In the genomic region with DNA sequence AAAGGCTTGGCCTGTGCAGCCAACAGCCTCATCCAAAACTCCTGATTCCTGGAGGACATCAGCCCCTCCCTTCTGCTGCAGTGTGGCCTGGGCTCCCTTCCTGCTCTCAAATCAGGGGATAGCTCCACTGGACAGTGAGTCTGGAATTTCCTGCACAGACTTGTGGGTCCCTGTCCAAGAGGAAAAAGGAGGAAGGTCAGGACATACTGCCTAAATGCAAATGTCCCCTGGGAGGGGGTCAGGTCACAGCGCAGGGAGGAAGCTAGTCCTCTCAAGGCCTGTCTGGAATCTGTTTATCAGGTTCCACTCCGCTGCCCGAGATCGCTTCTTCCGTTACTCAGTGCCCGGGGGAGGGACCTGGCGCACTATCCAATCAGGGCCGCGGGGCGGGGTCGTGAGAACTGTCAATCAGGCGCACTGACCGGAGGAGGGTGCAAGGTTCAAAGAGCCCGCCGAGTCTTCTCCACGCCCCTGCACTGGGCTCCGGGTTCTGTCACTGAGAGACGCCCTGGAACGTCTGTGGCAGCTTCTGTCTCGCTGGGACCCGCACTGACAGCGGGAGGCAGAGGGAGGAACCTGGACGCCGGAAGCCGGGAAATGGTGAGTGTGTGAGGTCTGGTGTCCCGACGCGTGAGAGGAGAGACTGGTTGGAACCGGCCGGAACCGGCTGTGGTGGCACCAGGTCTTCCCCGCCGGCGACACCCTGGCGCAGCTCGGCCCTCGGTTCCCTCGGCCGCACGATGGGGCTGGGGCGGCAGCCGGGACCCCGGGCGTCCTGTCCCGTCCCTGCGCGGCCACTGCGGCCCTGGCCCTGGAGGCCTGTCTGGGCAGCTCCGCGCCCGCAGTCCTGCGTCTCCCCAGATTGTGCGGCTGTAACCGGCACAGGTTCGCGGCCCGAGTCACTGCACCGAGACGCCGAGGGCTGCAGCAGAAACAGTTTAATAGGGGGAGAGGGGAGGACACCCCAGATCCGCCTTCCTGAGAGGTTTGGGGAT, we compare ENCODE assay signal across 1 cellular context.
A peak's percentile ranks its signal among the peaks of the same experiment; 100 is the strongest.
TF ChIP-seq lines count a peak whose summit lies in the region.

A gene (plus strand): TSS at position 404 of the 995 bp plus-strand sequence. CDS start 194 bp downstream, at position 598.

TF ChIP-seq in HepG2, 621 proteins besides CTCF, POLR2A, EP300 and RAD21 (continued from another document and continues in another):
- TF ChIP-seq, protein P1, sequence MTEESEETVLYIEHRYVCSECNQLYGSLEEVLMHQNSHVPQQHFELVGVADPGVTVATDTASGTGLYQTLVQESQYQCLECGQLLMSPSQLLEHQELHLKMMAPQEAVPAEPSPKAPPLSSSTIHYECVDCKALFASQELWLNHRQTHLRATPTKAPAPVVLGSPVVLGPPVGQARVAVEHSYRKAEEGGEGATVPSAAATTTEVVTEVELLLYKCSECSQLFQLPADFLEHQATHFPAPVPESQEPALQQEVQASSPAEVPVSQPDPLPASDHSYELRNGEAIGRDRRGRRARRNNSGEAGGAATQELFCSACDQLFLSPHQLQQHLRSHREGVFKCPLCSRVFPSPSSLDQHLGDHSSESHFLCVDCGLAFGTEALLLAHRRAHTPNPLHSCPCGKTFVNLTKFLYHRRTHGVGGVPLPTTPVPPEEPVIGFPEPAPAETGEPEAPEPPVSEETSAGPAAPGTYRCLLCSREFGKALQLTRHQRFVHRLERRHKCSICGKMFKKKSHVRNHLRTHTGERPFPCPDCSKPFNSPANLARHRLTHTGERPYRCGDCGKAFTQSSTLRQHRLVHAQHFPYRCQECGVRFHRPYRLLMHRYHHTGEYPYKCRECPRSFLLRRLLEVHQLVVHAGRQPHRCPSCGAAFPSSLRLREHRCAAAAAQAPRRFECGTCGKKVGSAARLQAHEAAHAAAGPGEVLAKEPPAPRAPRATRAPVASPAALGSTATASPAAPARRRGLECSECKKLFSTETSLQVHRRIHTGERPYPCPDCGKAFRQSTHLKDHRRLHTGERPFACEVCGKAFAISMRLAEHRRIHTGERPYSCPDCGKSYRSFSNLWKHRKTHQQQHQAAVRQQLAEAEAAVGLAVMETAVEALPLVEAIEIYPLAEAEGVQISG (CRISPR knock-in tag; IDR thresholded peaks at IDR 0.05) = peak; percentile 45; the same call in 1 of the 2 replicates
- TF ChIP-seq TAF15 (IDR thresholded peaks at IDR 0.05; ENCODE audit: low read depth, low read length, poor library complexity, severe bottlenecking) (no peak), IKZF4 (CRISPR knock-in tag; IDR thresholded peaks at IDR 0.05; ENCODE audit: borderline replicate concordance, low read depth, not compliant biosample characterization) (peak; percentile 90), ZNF431 (CRISPR knock-in tag; IDR thresholded peaks at IDR 0.05; ENCODE audit: borderline replicate concordance, low read depth) (no peak), ZNF549 (CRISPR knock-in tag; IDR thresholded peaks at IDR 0.05) (no peak), ZNF460 (CRISPR knock-in tag; IDR thresholded peaks at IDR 0.05; ENCODE audit: borderline replicate concordance) (no peak; the same call in 1 of the 2 replicates), MAFK (conservative IDR thresholded peaks at IDR 0.05 in 1 of 2, IDR thresholded peaks at IDR 0.05 in 1 of 2; ENCODE audit: low read length in 2 of 2) (no peak), ESRRA (CRISPR knock-in tag; IDR thresholded peaks at IDR 0.05; ENCODE audit: low read depth) (0 out of 2 replicates have a peak, but pooled peaks have one; percentile 15), ATF7-NPFF (CRISPR knock-in tag; IDR thresholded peaks at IDR 0.05; ENCODE audit: low read depth) (no peak; the same call in 1 of the 2 replicates), ZNF572 (CRISPR knock-in tag; IDR thresholded peaks at IDR 0.05) (peak; percentile 99), HNRNPL (IDR thresholded peaks at IDR 0.05; ENCODE audit: low read depth, low read length) (no peak), ZFP37 (CRISPR knock-in tag; IDR thresholded peaks at IDR 0.05; ENCODE audit: borderline replicate concordance) (no peak), ETV6 (CRISPR knock-in tag; conservative IDR thresholded peaks at IDR 0.05) (no peak)
- TF ChIP-seq, protein P2, sequence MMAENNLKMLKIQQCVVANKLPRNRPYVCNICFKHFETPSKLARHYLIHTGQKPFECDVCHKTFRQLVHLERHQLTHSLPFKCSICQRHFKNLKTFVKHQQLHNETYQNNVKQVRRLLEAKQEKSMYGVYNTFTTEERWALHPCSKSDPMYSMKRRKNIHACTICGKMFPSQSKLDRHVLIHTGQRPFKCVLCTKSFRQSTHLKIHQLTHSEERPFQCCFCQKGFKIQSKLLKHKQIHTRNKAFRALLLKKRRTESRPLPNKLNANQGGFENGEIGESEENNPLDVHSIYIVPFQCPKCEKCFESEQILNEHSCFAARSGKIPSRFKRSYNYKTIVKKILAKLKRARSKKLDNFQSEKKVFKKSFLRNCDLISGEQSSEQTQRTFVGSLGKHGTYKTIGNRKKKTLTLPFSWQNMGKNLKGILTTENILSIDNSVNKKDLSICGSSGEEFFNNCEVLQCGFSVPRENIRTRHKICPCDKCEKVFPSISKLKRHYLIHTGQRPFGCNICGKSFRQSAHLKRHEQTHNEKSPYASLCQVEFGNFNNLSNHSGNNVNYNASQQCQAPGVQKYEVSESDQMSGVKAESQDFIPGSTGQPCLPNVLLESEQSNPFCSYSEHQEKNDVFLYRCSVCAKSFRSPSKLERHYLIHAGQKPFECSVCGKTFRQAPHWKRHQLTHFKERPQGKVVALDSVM (CRISPR knock-in tag; IDR thresholded peaks at IDR 0.05) = peak; percentile 56; the same call in 1 of the 2 replicates
- TF ChIP-seq, protein P3, sequence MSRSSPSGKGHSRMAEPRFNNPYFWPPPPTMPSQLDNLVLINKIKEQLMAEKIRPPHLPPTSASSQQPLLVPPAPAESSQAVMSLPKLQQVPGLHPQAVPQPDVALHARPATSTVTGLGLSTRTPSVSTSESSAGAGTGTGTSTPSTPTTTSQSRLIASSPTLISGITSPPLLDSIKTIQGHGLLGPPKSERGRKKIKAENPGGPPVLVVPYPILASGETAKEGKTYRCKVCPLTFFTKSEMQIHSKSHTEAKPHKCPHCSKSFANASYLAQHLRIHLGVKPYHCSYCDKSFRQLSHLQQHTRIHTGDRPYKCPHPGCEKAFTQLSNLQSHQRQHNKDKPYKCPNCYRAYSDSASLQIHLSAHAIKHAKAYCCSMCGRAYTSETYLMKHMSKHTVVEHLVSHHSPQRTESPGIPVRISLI (CRISPR knock-in tag; IDR thresholded peaks at IDR 0.05; ENCODE audit: borderline replicate concordance) = no peak
- TF ChIP-seq, protein P4, sequence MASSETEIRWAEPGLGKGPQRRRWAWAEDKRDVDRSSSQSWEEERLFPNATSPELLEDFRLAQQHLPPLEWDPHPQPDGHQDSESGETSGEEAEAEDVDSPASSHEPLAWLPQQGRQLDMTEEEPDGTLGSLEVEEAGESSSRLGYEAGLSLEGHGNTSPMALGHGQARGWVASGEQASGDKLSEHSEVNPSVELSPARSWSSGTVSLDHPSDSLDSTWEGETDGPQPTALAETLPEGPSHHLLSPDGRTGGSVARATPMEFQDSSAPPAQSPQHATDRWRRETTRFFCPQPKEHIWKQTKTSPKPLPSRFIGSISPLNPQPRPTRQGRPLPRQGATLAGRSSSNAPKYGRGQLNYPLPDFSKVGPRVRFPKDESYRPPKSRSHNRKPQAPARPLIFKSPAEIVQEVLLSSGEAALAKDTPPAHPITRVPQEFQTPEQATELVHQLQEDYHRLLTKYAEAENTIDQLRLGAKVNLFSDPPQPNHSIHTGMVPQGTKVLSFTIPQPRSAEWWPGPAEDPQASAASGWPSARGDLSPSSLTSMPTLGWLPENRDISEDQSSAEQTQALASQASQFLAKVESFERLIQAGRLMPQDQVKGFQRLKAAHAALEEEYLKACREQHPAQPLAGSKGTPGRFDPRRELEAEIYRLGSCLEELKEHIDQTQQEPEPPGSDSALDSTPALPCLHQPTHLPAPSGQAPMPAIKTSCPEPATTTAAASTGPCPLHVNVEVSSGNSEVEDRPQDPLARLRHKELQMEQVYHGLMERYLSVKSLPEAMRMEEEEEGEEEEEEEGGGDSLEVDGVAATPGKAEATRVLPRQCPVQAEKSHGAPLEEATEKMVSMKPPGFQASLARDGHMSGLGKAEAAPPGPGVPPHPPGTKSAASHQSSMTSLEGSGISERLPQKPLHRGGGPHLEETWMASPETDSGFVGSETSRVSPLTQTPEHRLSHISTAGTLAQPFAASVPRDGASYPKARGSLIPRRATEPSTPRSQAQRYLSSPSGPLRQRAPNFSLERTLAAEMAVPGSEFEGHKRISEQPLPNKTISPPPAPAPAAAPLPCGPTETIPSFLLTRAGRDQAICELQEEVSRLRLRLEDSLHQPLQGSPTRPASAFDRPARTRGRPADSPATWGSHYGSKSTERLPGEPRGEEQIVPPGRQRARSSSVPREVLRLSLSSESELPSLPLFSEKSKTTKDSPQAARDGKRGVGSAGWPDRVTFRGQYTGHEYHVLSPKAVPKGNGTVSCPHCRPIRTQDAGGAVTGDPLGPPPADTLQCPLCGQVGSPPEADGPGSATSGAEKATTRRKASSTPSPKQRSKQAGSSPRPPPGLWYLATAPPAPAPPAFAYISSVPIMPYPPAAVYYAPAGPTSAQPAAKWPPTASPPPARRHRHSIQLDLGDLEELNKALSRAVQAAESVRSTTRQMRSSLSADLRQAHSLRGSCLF (CRISPR knock-in tag; IDR thresholded peaks at IDR 0.05; ENCODE audit: borderline replicate concordance) = no peak
- TF ChIP-seq, protein P5, sequence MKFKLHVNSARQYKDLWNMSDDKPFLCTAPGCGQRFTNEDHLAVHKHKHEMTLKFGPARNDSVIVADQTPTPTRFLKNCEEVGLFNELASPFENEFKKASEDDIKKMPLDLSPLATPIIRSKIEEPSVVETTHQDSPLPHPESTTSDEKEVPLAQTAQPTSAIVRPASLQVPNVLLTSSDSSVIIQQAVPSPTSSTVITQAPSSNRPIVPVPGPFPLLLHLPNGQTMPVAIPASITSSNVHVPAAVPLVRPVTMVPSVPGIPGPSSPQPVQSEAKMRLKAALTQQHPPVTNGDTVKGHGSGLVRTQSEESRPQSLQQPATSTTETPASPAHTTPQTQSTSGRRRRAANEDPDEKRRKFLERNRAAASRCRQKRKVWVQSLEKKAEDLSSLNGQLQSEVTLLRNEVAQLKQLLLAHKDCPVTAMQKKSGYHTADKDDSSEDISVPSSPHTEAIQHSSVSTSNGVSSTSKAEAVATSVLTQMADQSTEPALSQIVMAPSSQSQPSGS (CRISPR knock-in tag; IDR thresholded peaks at IDR 0.05) = peak; percentile 71
- TF ChIP-seq, protein P6, sequence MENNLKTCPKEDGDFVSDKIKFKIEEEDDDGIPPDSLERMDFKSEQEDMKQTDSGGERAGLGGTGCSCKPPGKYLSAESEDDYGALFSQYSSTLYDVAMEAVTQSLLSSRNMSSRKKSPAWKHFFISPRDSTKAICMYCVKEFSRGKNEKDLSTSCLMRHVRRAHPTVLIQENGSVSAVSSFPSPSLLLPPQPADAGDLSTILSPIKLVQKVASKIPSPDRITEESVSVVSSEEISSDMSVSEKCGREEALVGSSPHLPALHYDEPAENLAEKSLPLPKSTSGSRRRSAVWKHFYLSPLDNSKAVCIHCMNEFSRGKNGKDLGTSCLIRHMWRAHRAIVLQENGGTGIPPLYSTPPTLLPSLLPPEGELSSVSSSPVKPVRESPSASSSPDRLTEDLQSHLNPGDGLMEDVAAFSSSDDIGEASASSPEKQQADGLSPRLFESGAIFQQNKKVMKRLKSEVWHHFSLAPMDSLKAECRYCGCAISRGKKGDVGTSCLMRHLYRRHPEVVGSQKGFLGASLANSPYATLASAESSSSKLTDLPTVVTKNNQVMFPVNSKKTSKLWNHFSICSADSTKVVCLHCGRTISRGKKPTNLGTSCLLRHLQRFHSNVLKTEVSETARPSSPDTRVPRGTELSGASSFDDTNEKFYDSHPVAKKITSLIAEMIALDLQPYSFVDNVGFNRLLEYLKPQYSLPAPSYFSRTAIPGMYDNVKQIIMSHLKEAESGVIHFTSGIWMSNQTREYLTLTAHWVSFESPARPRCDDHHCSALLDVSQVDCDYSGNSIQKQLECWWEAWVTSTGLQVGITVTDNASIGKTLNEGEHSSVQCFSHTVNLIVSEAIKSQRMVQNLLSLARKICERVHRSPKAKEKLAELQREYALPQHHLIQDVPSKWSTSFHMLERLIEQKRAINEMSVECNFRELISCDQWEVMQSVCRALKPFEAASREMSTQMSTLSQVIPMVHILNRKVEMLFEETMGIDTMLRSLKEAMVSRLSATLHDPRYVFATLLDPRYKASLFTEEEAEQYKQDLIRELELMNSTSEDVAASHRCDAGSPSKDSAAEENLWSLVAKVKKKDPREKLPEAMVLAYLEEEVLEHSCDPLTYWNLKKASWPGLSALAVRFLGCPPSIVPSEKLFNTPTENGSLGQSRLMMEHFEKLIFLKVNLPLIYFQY (CRISPR knock-in tag; IDR thresholded peaks at IDR 0.05; ENCODE audit: borderline replicate concordance) = peak; percentile 82; the same call in 1 of the 2 replicates
- TF ChIP-seq, protein P7, sequence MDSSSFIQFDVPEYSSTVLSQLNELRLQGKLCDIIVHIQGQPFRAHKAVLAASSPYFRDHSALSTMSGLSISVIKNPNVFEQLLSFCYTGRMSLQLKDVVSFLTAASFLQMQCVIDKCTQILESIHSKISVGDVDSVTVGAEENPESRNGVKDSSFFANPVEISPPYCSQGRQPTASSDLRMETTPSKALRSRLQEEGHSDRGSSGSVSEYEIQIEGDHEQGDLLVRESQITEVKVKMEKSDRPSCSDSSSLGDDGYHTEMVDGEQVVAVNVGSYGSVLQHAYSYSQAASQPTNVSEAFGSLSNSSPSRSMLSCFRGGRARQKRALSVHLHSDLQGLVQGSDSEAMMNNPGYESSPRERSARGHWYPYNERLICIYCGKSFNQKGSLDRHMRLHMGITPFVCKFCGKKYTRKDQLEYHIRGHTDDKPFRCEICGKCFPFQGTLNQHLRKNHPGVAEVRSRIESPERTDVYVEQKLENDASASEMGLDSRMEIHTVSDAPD (CRISPR knock-in tag; IDR thresholded peaks at IDR 0.05) = no peak
- TF ChIP-seq, protein P8, sequence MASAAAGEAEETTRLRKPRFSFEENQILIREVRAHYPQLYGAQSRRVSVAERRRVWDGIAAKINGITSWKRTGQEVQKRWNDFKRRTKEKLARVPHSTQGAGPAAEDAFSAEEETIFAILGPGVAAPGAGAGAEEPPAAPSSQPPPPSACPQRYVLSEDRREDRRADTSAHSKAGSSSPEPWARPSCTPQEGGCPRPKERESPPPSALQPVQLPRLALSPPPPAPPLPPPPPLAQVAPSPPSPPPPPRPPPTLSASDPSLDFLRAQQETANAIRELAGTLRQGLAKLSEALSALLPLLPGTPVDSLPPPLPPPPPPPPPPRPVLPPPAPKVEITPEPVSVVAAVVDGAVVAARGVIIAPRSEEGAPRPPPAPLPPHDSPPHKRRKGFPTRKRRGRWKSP (CRISPR knock-in tag; IDR thresholded peaks at IDR 0.05) = 0 out of 2 replicates have a peak, but pooled peaks have one; percentile 57
- TF ChIP-seq, protein P9, sequence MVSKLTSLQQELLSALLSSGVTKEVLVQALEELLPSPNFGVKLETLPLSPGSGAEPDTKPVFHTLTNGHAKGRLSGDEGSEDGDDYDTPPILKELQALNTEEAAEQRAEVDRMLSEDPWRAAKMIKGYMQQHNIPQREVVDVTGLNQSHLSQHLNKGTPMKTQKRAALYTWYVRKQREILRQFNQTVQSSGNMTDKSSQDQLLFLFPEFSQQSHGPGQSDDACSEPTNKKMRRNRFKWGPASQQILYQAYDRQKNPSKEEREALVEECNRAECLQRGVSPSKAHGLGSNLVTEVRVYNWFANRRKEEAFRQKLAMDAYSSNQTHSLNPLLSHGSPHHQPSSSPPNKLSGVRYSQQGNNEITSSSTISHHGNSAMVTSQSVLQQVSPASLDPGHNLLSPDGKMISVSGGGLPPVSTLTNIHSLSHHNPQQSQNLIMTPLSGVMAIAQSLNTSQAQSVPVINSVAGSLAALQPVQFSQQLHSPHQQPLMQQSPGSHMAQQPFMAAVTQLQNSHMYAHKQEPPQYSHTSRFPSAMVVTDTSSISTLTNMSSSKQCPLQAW (CRISPR knock-in tag; IDR thresholded peaks at IDR 0.05) = peak; percentile 91
